Comparison of ENCODE assay signal across 1 cellular context in the genomic region with DNA sequence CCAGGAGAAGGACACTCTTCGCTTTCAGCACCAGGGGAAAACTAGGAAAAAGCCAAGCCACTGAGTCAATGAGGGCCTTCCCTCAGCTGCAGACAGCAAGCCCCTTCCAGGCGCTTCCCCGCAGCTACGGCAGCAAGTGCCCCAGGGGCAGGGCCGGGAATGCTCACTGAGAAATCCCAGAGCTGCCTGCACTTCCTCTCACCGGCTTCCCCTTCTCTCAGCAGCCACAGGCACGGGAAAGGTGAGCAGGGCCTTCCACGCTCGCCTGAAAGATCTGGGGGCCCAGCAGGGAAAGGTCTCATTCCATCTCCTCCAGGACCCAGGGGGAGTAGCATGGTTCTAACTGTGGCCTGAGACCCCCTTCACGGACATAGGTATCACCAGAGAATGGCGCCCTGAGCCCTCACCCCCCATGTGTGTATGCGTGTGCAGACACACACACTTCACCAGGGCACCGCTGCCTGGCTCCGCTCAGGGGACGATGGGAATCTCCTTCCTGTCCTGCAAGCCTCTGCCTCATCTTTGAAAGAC.
TF ChIP-seq lines count a peak whose summit lies in the region.

No MANE protein-coding gene starts in this region.

TF ChIP-seq in WTC11, 78 proteins besides CTCF, POLR2A, EP300 and RAD21 (continued from another document):
- no peak for TF ChIP-seq AFF4 (CRISPR knock-in tag; IDR thresholded peaks at IDR 0.05; ENCODE audit: borderline replicate concordance)
- TF ChIP-seq SMAD4 (CRISPR knock-in tag; IDR thresholded peaks at IDR 0.05) = no peak
- TF ChIP-seq NFATC4 (CRISPR knock-in tag; IDR thresholded peaks at IDR 0.05) = no peak
- TF ChIP-seq FOXK1 (CRISPR knock-in tag; IDR thresholded peaks at IDR 0.05) = no peak
- TF ChIP-seq JUN (CRISPR knock-in tag; IDR thresholded peaks at IDR 0.05) = no peak
- no peak for TF ChIP-seq ZNF263 (CRISPR knock-in tag; IDR thresholded peaks at IDR 0.05; ENCODE audit: low read depth)
- TF ChIP-seq, protein P1, sequence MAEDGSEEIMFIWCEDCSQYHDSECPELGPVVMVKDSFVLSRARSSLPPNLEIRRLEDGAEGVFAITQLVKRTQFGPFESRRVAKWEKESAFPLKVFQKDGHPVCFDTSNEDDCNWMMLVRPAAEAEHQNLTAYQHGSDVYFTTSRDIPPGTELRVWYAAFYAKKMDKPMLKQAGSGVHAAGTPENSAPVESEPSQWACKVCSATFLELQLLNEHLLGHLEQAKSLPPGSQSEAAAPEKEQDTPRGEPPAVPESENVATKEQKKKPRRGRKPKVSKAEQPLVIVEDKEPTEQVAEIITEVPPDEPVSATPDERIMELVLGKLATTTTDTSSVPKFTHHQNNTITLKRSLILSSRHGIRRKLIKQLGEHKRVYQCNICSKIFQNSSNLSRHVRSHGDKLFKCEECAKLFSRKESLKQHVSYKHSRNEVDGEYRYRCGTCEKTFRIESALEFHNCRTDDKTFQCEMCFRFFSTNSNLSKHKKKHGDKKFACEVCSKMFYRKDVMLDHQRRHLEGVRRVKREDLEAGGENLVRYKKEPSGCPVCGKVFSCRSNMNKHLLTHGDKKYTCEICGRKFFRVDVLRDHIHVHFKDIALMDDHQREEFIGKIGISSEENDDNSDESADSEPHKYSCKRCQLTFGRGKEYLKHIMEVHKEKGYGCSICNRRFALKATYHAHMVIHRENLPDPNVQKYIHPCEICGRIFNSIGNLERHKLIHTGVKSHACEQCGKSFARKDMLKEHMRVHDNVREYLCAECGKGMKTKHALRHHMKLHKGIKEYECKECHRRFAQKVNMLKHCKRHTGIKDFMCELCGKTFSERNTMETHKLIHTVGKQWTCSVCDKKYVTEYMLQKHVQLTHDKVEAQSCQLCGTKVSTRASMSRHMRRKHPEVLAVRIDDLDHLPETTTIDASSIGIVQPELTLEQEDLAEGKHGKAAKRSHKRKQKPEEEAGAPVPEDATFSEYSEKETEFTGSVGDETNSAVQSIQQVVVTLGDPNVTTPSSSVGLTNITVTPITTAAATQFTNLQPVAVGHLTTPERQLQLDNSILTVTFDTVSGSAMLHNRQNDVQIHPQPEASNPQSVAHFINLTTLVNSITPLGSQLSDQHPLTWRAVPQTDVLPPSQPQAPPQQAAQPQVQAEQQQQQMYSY (CRISPR knock-in tag; IDR thresholded peaks at IDR 0.05) = no peak
TF ChIP-seq in WTC11: peak in this region for 0.
